ENCODE assay signal across 21 cellular contexts in genomic region chr20:58608096-58608840, GRCh38. TPM values are rescaled to one million over a fixed set of nuclear protein-coding genes. Genes with fewer than 3 reads are reported as not detected.
DNase-seq lines count a peak whose midpoint lies in the region; ATAC-seq, FAIRE-seq and TF ChIP-seq lines count a peak whose summit lies in the region.
"Had no signal": no experiment of that assay in that cellular context is flagged by ENCODE, and none has a peak within 500 bp of the region (broad histone marks: within the 10 kb centered on the region; RNA-seq: fewer than 3 reads in every experiment).

No MANE protein-coding gene starts in this region.

- no peak for ATAC-seq in IMR-90 (ENCODE audit: low read depth)
- ATAC-seq in GM21423 (IDR thresholded peaks at IDR 0.05; ENCODE audit: unreplicated experiment), result no peak
- no peak for ATAC-seq in HG02938 (IDR thresholded peaks at IDR 0.05; ENCODE audit: unreplicated experiment)
- no peak for ATAC-seq in gastrocnemius medialis
- ATAC-seq: CD8-positive, alpha-beta T cell; GM23338; HCT116 had no signal

- H3K27me3 ChIP-seq in IMR-90 (ENCODE audit: control insufficient read depth, insufficient read depth, low read length) (no peaks in the 10 kb centered on the region; the same call in 1 of the 2 replicates), H1 (replicated peaks in 1 of 4; ENCODE audit: control insufficient read depth in 3 of 4, extremely low read depth in 1 of 4, insufficient read depth in 3 of 4, low read length in 3 of 4) (no peaks in the 10 kb centered on the region; a peak in 2 of 7 replicates), gastrocnemius medialis (peaks cover 0 to 9% (median 2%) of the 10 kb centered on the region in 3 donors)
- H3K27me3 ChIP-seq: BLaER1 treated with 17β-estradiol and CSF1 and Interleukin-3, amounts not matched to agents 10 nM and 100 nM had no signal

- H3K23ac ChIP-seq in IMR-90 (ENCODE audit: low read depth, low read length), result no peak overlapping the region
- no peak overlapping the region for H3K23ac ChIP-seq in H1 (ENCODE audit: insufficient read length)

- no peak overlapping the region for H2BK5ac ChIP-seq in IMR-90 (ENCODE audit: low read depth, low read length, poor library complexity, severe bottlenecking)
- H2BK5ac ChIP-seq in H1 (ENCODE audit: low read depth, low read length), result no peak overlapping the region

- H3K4me1 ChIP-seq in IMR-90 (ENCODE audit: control insufficient read depth, insufficient read depth, low read length) (peaks cover 5% of the 10 kb centered on the region), H1 (replicated peaks in 1 of 4; ENCODE audit: control insufficient read depth in 3 of 4, insufficient read depth in 4 of 4, low read length in 3 of 4) (no peaks in the 10 kb centered on the region; a peak in 3 of 7 replicates), gastrocnemius medialis (no peaks in the 10 kb centered on the region)

- H3K9me1 ChIP-seq in IMR-90 (ENCODE audit: insufficient read depth, low read length), result 0 out of 2 replicates have a peak, but pooled peaks cover 7% of the 10 kb centered on the region

- H2AK9ac ChIP-seq in IMR-90 (replicated peaks; ENCODE audit: low read depth, low read length, poor library complexity), result no peak overlapping the region

- TF ChIP-seq RAD21 in IMR-90 (IDR thresholded peaks at IDR 0.05; ENCODE audit: low read length), result no peak
- TF ChIP-seq RAD21 in H1 (IDR thresholded peaks at IDR 0.05 in 1 of 2, conservative IDR thresholded peaks at IDR 0.05 in 1 of 2; ENCODE audit: low read depth in 2 of 2, low read length in 2 of 2), result no peak

- dilution Hi-C loops in IMR-90 (cut with HindIII; ENCODE audit: low sequenced_read_pairs, unreplicated experiment), result no loop called here

- no peak for TF ChIP-seq EP300 in H1 (IDR thresholded peaks at IDR 0.05; ENCODE audit: borderline replicate concordance in 1 of 2, low read depth in 2 of 2, low read length in 2 of 2)

- CTCF ChIA-PET in IMR-90 (lab: Yijun Ruan, JAX), result no interaction called here
- CTCF ChIA-PET in H1 (lab: Charles Lee; ENCODE audit: partially characterized antibody), result interaction anchor here (1.1 to 2.3 kb wide), 3 partner anchors 9 to 230 kb away, joined by 3 to 8 read pairs (median 5); no protein-coding TSS in a partner anchor

- in situ Hi-C loops in IMR-90 (cut with MboI; ENCODE audit: low sequenced_read_pairs) (no loop called here), gastrocnemius medialis (cut with MboI; ENCODE audit: low sequenced_read_pairs in 4 of 4) (no loop called here)

- H3K36me3 ChIP-seq in IMR-90 (ENCODE audit: control insufficient read depth, insufficient read depth, low read length), result no peaks in the 10 kb centered on the region
- no peaks in the 10 kb centered on the region for H3K36me3 ChIP-seq in H1 (ENCODE audit: control insufficient read depth in 2 of 4, insufficient read depth in 4 of 4, low read length in 3 of 4)
- no peaks in the 10 kb centered on the region for H3K36me3 ChIP-seq in gastrocnemius medialis
- H3K36me3 ChIP-seq: BLaER1 treated with 17β-estradiol and CSF1 and Interleukin-3, amounts not matched to agents 10 nM and 100 nM had no signal

- H3K4me3 ChIP-seq in IMR-90 (ENCODE audit: insufficient read depth, low read depth, low read length) (no peak overlapping the region), H1 (ENCODE audit: extremely low read depth in 1 of 4, insufficient read depth in 2 of 4, low read depth in 3 of 4, low read length in 4 of 4) (no peak overlapping the region), gastrocnemius medialis (no peak overlapping the region)
- H3K4me3 ChIP-seq: BLaER1 treated with 17β-estradiol and CSF1 and Interleukin-3, amounts not matched to agents 10 nM and 100 nM; GM23338 had no signal

- TF ChIP-seq CTCF in IMR-90 (conservative IDR thresholded peaks at IDR 0.05; ENCODE audit: low read depth, low read length) (no peak), H1 (IDR thresholded peaks at IDR 0.05; ENCODE audit: control extremely low read depth in 1 of 3, insufficient read depth in 1 of 3, low read depth in 1 of 3, low read length in 3 of 3) (no peak), gastrocnemius medialis (IDR thresholded peaks at IDR 0.05 in 4 of 5, conservative IDR thresholded peaks at IDR 0.05 in 1 of 5) (no peak)

- H2BK15ac ChIP-seq in IMR-90 (ENCODE audit: low read depth, low read length) (no peak overlapping the region), H1 (ENCODE audit: low read length) (no peak overlapping the region)

- H3K56ac ChIP-seq in IMR-90 (ENCODE audit: extremely low read depth, insufficient read depth, low read length) (no peak overlapping the region), H1 (replicated peaks; ENCODE audit: insufficient read length, low read depth, low read length) (no peak overlapping the region)

- H3K18ac ChIP-seq in IMR-90 (ENCODE audit: low read depth, low read length), result no peak overlapping the region
- no peak overlapping the region for H3K18ac ChIP-seq in H1 (ENCODE audit: extremely low read depth, low read length)

- H2AFZ ChIP-seq in IMR-90 (replicated peaks; ENCODE audit: low read length, poor library complexity) (no peak overlapping the region), H1 (ENCODE audit: low read length) (no peak overlapping the region)
- H2AFZ ChIP-seq: GM23338 had no signal

- H4K20me1 ChIP-seq in IMR-90 (ENCODE audit: insufficient read depth, low read length) (no peaks in the 10 kb centered on the region), H1 (replicated peaks in 1 of 2; ENCODE audit: control insufficient read depth in 1 of 2, insufficient read depth in 2 of 2, low read length in 2 of 2) (no peaks in the 10 kb centered on the region)

- H3K23me2 ChIP-seq in H1 (ENCODE audit: low read depth, low read length), result no peaks in the 10 kb centered on the region

- H3K4ac ChIP-seq in IMR-90 (ENCODE audit: low read depth, low read length) (no peak overlapping the region), H1 (replicated peaks; ENCODE audit: insufficient read length, low read depth, low read length) (no peak overlapping the region)

- H3K79me1 ChIP-seq in IMR-90 (ENCODE audit: low read depth in 1 of 2, low read length in 2 of 2) (no peaks in the 10 kb centered on the region), H1 (ENCODE audit: low read depth, low read length) (no peaks in the 10 kb centered on the region)

- no peak overlapping the region for H4K5ac ChIP-seq in IMR-90 (ENCODE audit: low read depth, low read length)
- no peak overlapping the region for H4K5ac ChIP-seq in H1 (ENCODE audit: insufficient read length, low read depth, low read length)

- H2BK120ac ChIP-seq in IMR-90 (ENCODE audit: low read depth, low read length) (no peak overlapping the region), H1 (replicated peaks; ENCODE audit: low read depth, low read length) (no peak overlapping the region)

- TF ChIP-seq POLR2A in IMR-90 (IDR thresholded peaks at IDR 0.05; ENCODE audit: low read depth, low read length) (no peak), H1 (IDR thresholded peaks at IDR 0.05; ENCODE audit: control extremely low read depth in 1 of 2, low read depth in 2 of 2, low read length in 2 of 2) (no peak), gastrocnemius medialis (IDR thresholded peaks at IDR 0.05) (no peak)

- no peaks in the 10 kb centered on the region for H3K79me2 ChIP-seq in H1 (ENCODE audit: control insufficient read depth in 1 of 2, insufficient read depth in 2 of 2, low read length in 2 of 2)

- peak overlapping the region; percentile 5; the same call in 1 of the 2 replicates for H2BK12ac ChIP-seq in H1 (ENCODE audit: low read depth, low read length)

- H4K8ac ChIP-seq in IMR-90 (ENCODE audit: low read depth in 2 of 2, low read length in 2 of 2) (no peak overlapping the region), H1 (ENCODE audit: extremely low read depth, insufficient read depth, low read length) (peak overlapping the region; percentile 18; the same call in 1 of the 2 replicates)

- H4K91ac ChIP-seq in IMR-90 (ENCODE audit: insufficient read depth, low read depth, low read length) (no peak overlapping the region), H1 (replicated peaks; ENCODE audit: insufficient read length, low read length) (no peak overlapping the region)

- WGBS in IMR-90 (ENCODE audit: extremely low coverage in 2 of 2, insufficient read length in 1 of 2), 2 experiments, result 74% methylated on average over 9 of the region's 17 CpGs; no CpG with 5 or more reads in 1 of the 2 experiments
- 91% methylated on average over 16 of the region's 17 CpGs; no CpG with 5 or more reads in 1 of the 2 experiments for WGBS in H1 (ENCODE audit: extremely low coverage in 1 of 2, insufficient coverage in 1 of 2, insufficient read length in 1 of 2, insufficient replicate concordance in 2 of 2, low coverage in 1 of 2, low lambda C conversion rate in 2 of 2, missing lambda C conversion rate in 1 of 2), 2 experiments

- POLR2A ChIA-PET in IMR-90 (lab: Charles Lee; ENCODE audit: unreplicated experiment) (no interaction called here), H1 (lab: Charles Lee; ENCODE audit: partially characterized antibody) (interaction anchor here (1.1 to 1.3 kb wide), 2 partner anchors 11 to 16 kb away, joined by 3 to 4 read pairs; no protein-coding TSS in a partner anchor)

- H3K9me3 ChIP-seq in IMR-90 (ENCODE audit: control insufficient read depth, insufficient read depth, low read length), result no peaks in the 10 kb centered on the region
- H3K9me3 ChIP-seq in H1 (ENCODE audit: insufficient read depth in 2 of 2, low read depth in 1 of 2, low read length in 1 of 2), result no peaks in the 10 kb centered on the region; a peak in 1 of 4 replicates
- H3K9me3 ChIP-seq in gastrocnemius medialis, result no peaks in the 10 kb centered on the region
- H3K9me3 ChIP-seq: BLaER1 treated with 17β-estradiol and CSF1 and Interleukin-3, amounts not matched to agents 10 nM and 100 nM had no signal

- H3K14ac ChIP-seq in IMR-90 (replicated peaks; ENCODE audit: low read depth, low read length) (no peak overlapping the region), H1 (ENCODE audit: insufficient read length) (no peak overlapping the region)

- BruUV-seq in IMR-90 (replicated peaks; lab: Mats Ljungman, UMichigan), result no TSS peak

- intact Hi-C loops in IMR-90 (cut with micrococcal nuclease), result no loop called here
- intact Hi-C loops in posterior vena cava (cut with DNase I), result no loop called here
- intact Hi-C loops in gastrocnemius medialis (cut with DNase I; ENCODE audit: low total_unique reads), result no loop called here

- H2BK20ac ChIP-seq in IMR-90 (ENCODE audit: low read depth, low read length), result no peak overlapping the region
- no peak overlapping the region for H2BK20ac ChIP-seq in H1 (ENCODE audit: low read length)

- peak overlapping the region; percentile 21; the same call in 1 of the 2 replicates for H2AK5ac ChIP-seq in IMR-90 (ENCODE audit: low read depth, low read length)
- H2AK5ac ChIP-seq in H1 (ENCODE audit: low read depth, low read length), result no peak overlapping the region; the same call in 1 of the 2 replicates

- H3K27ac ChIP-seq in IMR-90 (ENCODE audit: insufficient read depth, low read length) (no peak overlapping the region), H1 (ENCODE audit: low read depth, low read length) (no peak overlapping the region), gastrocnemius medialis (no peak overlapping the region)
- H3K27ac ChIP-seq: BLaER1 treated with 17β-estradiol and CSF1 and Interleukin-3, amounts not matched to agents 10 nM and 100 nM had no signal

- H3K9ac ChIP-seq in IMR-90 (ENCODE audit: low read depth, low read length) (no peak overlapping the region), H1 (replicated peaks in 1 of 4; ENCODE audit: extremely low read depth in 1 of 4, low read depth in 3 of 4, low read length in 3 of 4) (no peak overlapping the region)
- H3K9ac ChIP-seq: BLaER1 treated with 17β-estradiol and CSF1 and Interleukin-3, amounts not matched to agents 10 nM and 100 nM had no signal

- no peak for FAIRE-seq in H1 (lab: Jason Lieb, UNC)
- FAIRE-seq: G401.6, GM12891, GM19239 had no signal

- DNase-seq in IMR-90 (no peak), H1 (ENCODE audit: low read depth in 1 of 2, low spot score in 2 of 2) (no peak), posterior vena cava (ENCODE audit: low spot score) (peak; percentile 61), gastrocnemius medialis (no peak)
- DNase-seq in stimulated activated CD4-positive, alpha-beta T cell treated with anti-CD3 and anti-CD28 coated beads, Interleukin-4, amount 100 ng/mL, for 4 hours, result no peak
- DNase-seq: 8988T; Calu3; CD8-positive, alpha-beta T cell; DMS 273 treated with DMSO at 0.1 percent for 48 hours; DMS53; DND-41; H7; HFFc6 had no signal

- H3K4me2 ChIP-seq in IMR-90 (ENCODE audit: low read depth, low read length), result no peak overlapping the region
- H3K4me2 ChIP-seq in H1 (ENCODE audit: insufficient read depth in 1 of 2, low read depth in 2 of 2, low read length in 2 of 2), result no peak overlapping the region
- H3K4me2 ChIP-seq: GM23338 had no signal

RNA-seq across cellular contexts. Expression of gene STX16, which starts 42.8 kb away (rescaled TPM):
- total RNA-seq in IMR-90 (2012; rRNA removed) (26.9 and 29.4 TPM in 2 replicates), posterior vena cava (10 to 100 TPM; 38.7 to 41.5 TPM), gastrocnemius medialis (10 to 100 TPM in 3 of 4 donors, 1 to 10 TPM in 1; 9.2 to 34.3 (median 20.4) TPM)
- polyA plus RNA-seq in IMR-90 (2012; rRNA removed) (48.5 and 58.2 TPM in 2 replicates), H1 (2011; rRNA removed) (45.2 and 45.3 TPM in 2 replicates)
- 17.4 and 21.0 TPM in 2 replicates for polyA plus RNA-seq in IMR-90 (2012; cell fraction: cytosol; rRNA removed)
- 118 and 306 TPM in 2 replicates for polyA plus RNA-seq in IMR-90 (2012; cell fraction: nucleus; rRNA removed; ENCODE audit: low replicate concordance)
- 61.6 and 64.4 TPM in 2 replicates for total RNA-seq in H1 (2021; fragmentation: NEBNext Ultra II Directional; extraction: Animal tissue kit (Norgen Biotek cat#: 25700))
- 87.2 TPM for polyA plus RNA-seq in H1 (2011; cell fraction: cytosol; rRNA removed)
- polyA plus RNA-seq in H1 (2011; cell fraction: nucleus; rRNA removed), result 65.1 TPM
- 67.7 to 88.0 TPM (median 78.0 TPM) in 4 replicates for polyA plus RNA-seq in H1 (2012, experiment 1 of 2)
- polyA plus RNA-seq in H1 (2012, experiment 2 of 2), result 9.0 TPM
- 60.8 TPM for polyA plus RNA-seq in H1 (2013, experiment 1 of 2)
- 50.5 TPM for polyA plus RNA-seq in H1 (2013, experiment 2 of 2)
- 45.0 and 48.5 TPM in 2 replicates for polyA minus RNA-seq in H1 (2011; rRNA and poly(A)+ RNA removed)
- polyA minus RNA-seq in H1 (2011; cell fraction: cytosol; rRNA and poly(A)+ RNA removed), result 32.7 TPM
- 46.7 TPM for polyA minus RNA-seq in H1 (2011; cell fraction: nucleus; rRNA and poly(A)+ RNA removed)
